ENCODE assay signal across 8 cellular contexts in the genomic region with DNA sequence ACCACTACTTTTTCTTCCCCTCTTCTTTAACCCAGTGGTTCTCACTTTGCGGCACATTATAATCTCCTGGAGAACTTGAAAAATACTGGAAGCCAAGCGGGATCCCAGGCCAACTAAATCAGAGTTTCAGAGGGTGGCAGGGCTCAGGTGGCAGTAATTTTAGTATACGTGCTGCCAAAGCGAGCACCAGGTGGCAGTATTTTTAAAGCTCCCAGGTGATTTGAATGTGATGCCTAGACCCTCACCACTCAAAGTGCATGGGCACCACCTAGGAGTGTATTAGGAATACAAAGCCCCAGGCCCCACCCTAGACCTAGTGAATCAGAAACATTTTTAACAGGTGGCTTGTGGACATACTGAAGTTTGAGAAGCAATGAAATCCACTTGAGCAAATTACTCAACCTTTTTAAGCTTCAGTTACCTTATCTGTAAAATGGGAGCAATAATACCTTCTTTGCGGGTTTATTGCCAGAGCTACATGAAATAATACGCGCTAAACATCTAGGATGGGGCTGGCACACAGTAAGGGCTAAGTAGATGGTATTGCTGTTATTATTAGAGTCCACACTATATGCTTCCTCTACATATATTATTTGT. TPM values are rescaled to one million over a fixed set of nuclear protein-coding genes. Genes with fewer than 3 reads are reported as not detected.
DNase-seq lines count a peak whose midpoint lies in the region; ATAC-seq and TF ChIP-seq lines count a peak whose summit lies in the region.

No MANE protein-coding gene starts in this region.

- no peak overlapping the region for H3K4me3 ChIP-seq in GM12875 (ENCODE audit: low read depth, low read length)

- no peak for ATAC-seq in GM21529 (IDR thresholded peaks at IDR 0.05; ENCODE audit: unreplicated experiment)
- ATAC-seq in HG03521 (IDR thresholded peaks at IDR 0.05; ENCODE audit: unreplicated experiment): no peak
- no peak for ATAC-seq in GM21381 (IDR thresholded peaks at IDR 0.05; ENCODE audit: unreplicated experiment)
- ATAC-seq in GM18498 (IDR thresholded peaks at IDR 0.05; ENCODE audit: unreplicated experiment): no peak

- peak; percentile 22 for DNase-seq in A172 (ENCODE audit: low spot score)
- peak; percentile 41 to 68 for DNase-seq in NCI-H526 (lab: John Stamatoyannopoulos, UW)
- DNase-seq in cerebellar cortex (ENCODE audit: low spot score): peak; percentile 22

- TF ChIP-seq CTCF in GM12875 (IDR thresholded peaks at IDR 0.05; ENCODE audit: borderline replicate concordance, insufficient read depth, low read depth, low read length): peak; percentile 33; the same call in 1 of the 2 replicates

RNA-seq across cellular contexts. Expression of a gene that starts 8.3 kb away (rescaled TPM):
- 21.9 and 24.6 TPM in 2 replicates for total RNA-seq in A172 (2014; rRNA removed; shearing (Covaris generic))
